ENCODE assay signal across 14 cellular contexts in genomic region chr4:184838249-184839074, GRCh38. TPM values are rescaled to one million over a fixed set of nuclear protein-coding genes. Genes with fewer than 3 reads are reported as not detected.
DNase-seq lines count a peak whose midpoint lies in the region; ATAC-seq and TF ChIP-seq lines count a peak whose summit lies in the region.
"Had no signal": no experiment of that assay in that cellular context is flagged by ENCODE, and none has a peak within 500 bp of the region (broad histone marks: within the 10 kb centered on the region; RNA-seq: fewer than 3 reads in every experiment).

No MANE protein-coding gene starts in this region.

- no peaks in the 10 kb centered on the region for H3K9me3 ChIP-seq in smooth muscle cell (replicated peaks; ENCODE audit: low read depth)

- H3F3A ChIP-seq in smooth muscle cell (ENCODE audit: low read depth), result no peaks in the 10 kb centered on the region

- no peaks in the 10 kb centered on the region for H3K4me1 ChIP-seq in smooth muscle cell (ENCODE audit: low read depth)

- no peak for ATAC-seq in HG03045 (IDR thresholded peaks at IDR 0.05; ENCODE audit: unreplicated experiment)

- peaks cover 6% of the 10 kb centered on the region for H3K9me3 Mint-ChIP-seq in type B pancreatic cell
- H3K9me3 Mint-ChIP-seq: CD8-positive, alpha-beta memory T cell had no signal

- H3K27me3 ChIP-seq in smooth muscle cell (ENCODE audit: low read depth), result no peaks in the 10 kb centered on the region

- H3K36me3 ChIP-seq in smooth muscle cell (ENCODE audit: low read depth), result no peaks in the 10 kb centered on the region

- H3K27ac ChIP-seq in smooth muscle cell (ENCODE audit: low read depth), result no peak overlapping the region

- H3K4me1 Mint-ChIP-seq in type B pancreatic cell (ENCODE audit: unreplicated experiment), result peaks cover 7% of the 10 kb centered on the region
- H3K4me1 Mint-ChIP-seq: CD8-positive, alpha-beta memory T cell had no signal

- peaks cover 4% of the 10 kb centered on the region for H3K36me3 Mint-ChIP-seq in type B pancreatic cell
- H3K36me3 Mint-ChIP-seq: CD8-positive, alpha-beta memory T cell had no signal

- no peaks in the 10 kb centered on the region for H4K20me1 ChIP-seq in smooth muscle cell (ENCODE audit: low read depth)

- TF ChIP-seq CTCF in epithelial cell of esophagus (IDR thresholded peaks at IDR 0.05; ENCODE audit: insufficient read depth, low read depth, low read length, missing control alignments) (no peak), type B pancreatic cell (conservative IDR thresholded peaks at IDR 0.05) (no peak), smooth muscle cell (IDR thresholded peaks at IDR 0.05; ENCODE audit: borderline replicate concordance, insufficient read depth, poor library complexity, severe bottlenecking) (no peak)

- 72% methylated on average over 11 of the region's 11 CpGs for WGBS in smooth muscle cell (ENCODE audit: low lambda C conversion rate)

- DNase-seq in NCI-H748 (lab: John Stamatoyannopoulos, UW; ENCODE audit: unreplicated experiment) (peak; percentile 18), NCI-H748 treated with DMSO at 0.1 percent for 48 hours (lab: John Stamatoyannopoulos, UW) (no peak), NCI-H2029 treated with DMSO at 0.1 percent for 48 hours (lab: John Stamatoyannopoulos, UW) (peak; percentile 70), epithelial cell of esophagus (ENCODE audit: low read depth) (peak; percentile 11), type B pancreatic cell (ENCODE audit: extremely low spot score, unreplicated experiment) (no peak), GDM1 (lab: John Stamatoyannopoulos, UW) (no peak), smooth muscle cell (lab: John Stamatoyannopoulos, UW; ENCODE audit: unreplicated experiment) (no peak)
- DNase-seq: ACHN; activated effector memory CD4-positive, alpha-beta T cell treated with Interleukin-2 at 50 U/mL for 16 hours; CD8-positive, alpha-beta memory T cell; NCI-H1436; occipital lobe; stimulated activated naive CD4-positive, alpha-beta T cell had no signal

- no peak overlapping the region for H3K27ac Mint-ChIP-seq in type B pancreatic cell
- H3K27ac Mint-ChIP-seq: CD8-positive, alpha-beta memory T cell had no signal

- H2AFZ ChIP-seq in smooth muscle cell (ENCODE audit: low read depth), result no peak overlapping the region

- no peaks in the 10 kb centered on the region for H3K79me2 ChIP-seq in smooth muscle cell (ENCODE audit: low read depth)

- no peak overlapping the region for H3K9ac ChIP-seq in smooth muscle cell (ENCODE audit: low read depth)

- H3K4me3 ChIP-seq in epithelial cell of esophagus (ENCODE audit: low read length) (no peak overlapping the region), smooth muscle cell (no peak overlapping the region)

- peaks cover 11% of the 10 kb centered on the region for H3K27me3 Mint-ChIP-seq in type B pancreatic cell

- no peak overlapping the region for H3K4me2 ChIP-seq in smooth muscle cell

- peak overlapping the region; percentile 7 for H3K4me3 Mint-ChIP-seq in type B pancreatic cell
- H3K4me3 Mint-ChIP-seq: CD8-positive, alpha-beta memory T cell had no signal

RNA-seq across cellular contexts. Expression of gene ACSL1, which starts 12.7 kb away (rescaled TPM):
- total RNA-seq in type B pancreatic cell (ENCODE audit: low replicate concordance) (89.0 and 156 TPM in 2 replicates), smooth muscle cell (22.4 and 24.5 TPM in 2 replicates)
- polyA plus RNA-seq in smooth muscle cell, result 12.0 and 13.8 TPM in 2 replicates

Comparison
In these comparisons a context has a peak if more than half of its experiments do, and no peak if none do; other contexts are left out.
1. DNase-seq: peak in NCI-H748 (single experiment), NCI-H2029 treated with DMSO at 0.1 percent for 48 hours (single experiment) and epithelial cell of esophagus (single experiment); none in NCI-H748 treated with DMSO at 0.1 percent for 48 hours (single experiment), type B pancreatic cell (single experiment), GDM1 (single experiment) and smooth muscle cell (single experiment).